In the genomic region with DNA sequence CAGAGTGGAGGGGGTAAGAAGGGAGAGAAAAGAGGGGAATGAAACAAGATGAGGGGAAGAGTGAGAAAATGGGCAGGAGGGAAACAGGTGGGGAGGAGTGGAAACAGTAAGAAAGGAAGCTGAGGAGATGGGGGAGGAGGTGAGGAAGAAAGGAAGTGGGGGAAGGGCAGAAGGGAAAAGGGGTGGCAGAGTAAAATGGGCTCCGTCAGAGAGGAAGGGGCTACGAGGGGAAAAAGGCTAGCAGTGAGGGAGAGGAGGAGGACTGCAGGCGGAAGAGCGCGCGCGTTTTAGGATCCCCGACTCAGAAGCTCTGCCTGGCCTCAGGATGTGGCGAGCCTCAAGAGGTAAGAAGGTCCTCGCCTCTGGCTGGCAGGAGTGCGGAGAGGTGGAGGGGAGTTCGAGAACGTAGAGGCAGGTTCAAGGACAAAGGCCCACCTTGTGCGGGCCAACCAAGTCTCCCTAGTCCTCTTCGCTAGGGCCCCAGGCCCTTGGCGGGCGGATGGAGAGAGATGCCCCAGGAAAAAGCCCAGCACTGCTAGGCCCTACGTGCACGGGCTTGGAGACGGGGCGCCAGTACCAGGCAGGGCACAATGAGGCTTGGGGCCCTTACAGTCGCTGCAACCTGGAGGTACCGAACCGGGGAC, we compare ENCODE assay signal across 21 cellular contexts. TPM values are rescaled to one million over a fixed set of nuclear protein-coding genes. Genes with fewer than 3 reads are reported as not detected.
A peak's percentile ranks its signal among the peaks of the same experiment; 100 is the strongest.
DNase-seq lines count a peak whose midpoint lies in the region; TF ChIP-seq lines count a peak whose summit lies in the region.
"Had no signal": no experiment of that assay in that cellular context is flagged by ENCODE, and none has a peak within 500 bp of the region (broad histone marks: within the 10 kb centered on the region; RNA-seq: fewer than 3 reads in every experiment).

No MANE protein-coding gene starts in this region.

- intact Hi-C loops in colonic mucosa (cut with DNase I) (no loop called here), spleen (cut with DNase I; ENCODE audit: low total_unique reads) (no loop called here)
- intact Hi-C loops in activated T-helper 1 cell treated with anti-CD3 and anti-CD28 coated beads, Interleukin-12 subunit alpha, Interleukin-12 subunit beta, Interleukin-2, Interleukin-4 antibody, amounts not matched to agents 30 ng/mL and 10 ng/mL and 1 ng/mL, durations not matched to agents 14 hours and 24 hours and 36 hours (cut with micrococcal nuclease) = no loop called here

- peaks cover 83% of the 10 kb centered on the region for H3K27me3 ChIP-seq in colonic mucosa
- H3K27me3 ChIP-seq in muscle layer of colon (ENCODE audit: control insufficient read depth in 1 of 2, insufficient read depth in 2 of 2, low read length in 2 of 2) = peaks cover 0 to 13% of the 10 kb centered on the region in 2 donors
- peaks cover 4 to 100% (median 65%) of the 10 kb centered on the region in 7 donors for H3K27me3 ChIP-seq in spleen (replicated peaks in 1 of 7)

- H3K4me3 ChIP-seq in HEK293 (ENCODE audit: low read depth, low read length) (no peak overlapping the region), colonic mucosa (peak overlapping the region; percentile 14), muscle layer of colon (ENCODE audit: low read depth in 1 of 2, low read length in 2 of 2) (peak overlapping the region; percentile 10 to 95), spleen (peak overlapping the region in 6 of 8 donors; percentile 2 to 77 (median 55))

- TF ChIP-seq CTCF in HEK293 (tag by site-specific recombination; IDR thresholded peaks at IDR 0.05) (no peak), colonic mucosa (IDR thresholded peaks at IDR 0.05) (no peak), spleen (IDR thresholded peaks at IDR 0.05 in 8 of 11, conservative IDR thresholded peaks at IDR 0.05 in 3 of 11) (no peak)

- WGBS in spleen, 5 donors = 44 to 72% (median 53%) methylated on average over 19 to 24 of the region's 24 CpGs

- H3K36me3 Mint-ChIP-seq in activated T-helper 1 cell treated with anti-CD3 and anti-CD28 coated beads, Interleukin-12 subunit alpha, Interleukin-12 subunit beta, Interleukin-2, Interleukin-4 antibody, amounts not matched to agents 30 ng/mL and 10 ng/mL and 1 ng/mL, durations not matched to agents 14 hours and 24 hours and 36 hours (ENCODE audit: low read depth) = peaks cover 3% of the 10 kb centered on the region
- H3K36me3 Mint-ChIP-seq: CD4-positive, alpha-beta memory T cell had no signal

- H3K27me3 Mint-ChIP-seq in activated T-helper 1 cell treated with anti-CD3 and anti-CD28 coated beads, Interleukin-12 subunit alpha, Interleukin-12 subunit beta, Interleukin-2, Interleukin-4 antibody, amounts not matched to agents 30 ng/mL and 10 ng/mL and 1 ng/mL, durations not matched to agents 14 hours and 24 hours and 36 hours (ENCODE audit: insufficient read depth) = peaks cover 71% of the 10 kb centered on the region

- POLR2A ChIA-PET in HEK293 (lab: Yijun Ruan, JAX) = no interaction called here

- peaks cover 22% of the 10 kb centered on the region for H3K4me1 ChIP-seq in HEK293 (ENCODE audit: control insufficient read depth, insufficient read depth, low read length)
- peaks cover 5% of the 10 kb centered on the region for H3K4me1 ChIP-seq in colonic mucosa
- peaks cover 42% of the 10 kb centered on the region for H3K4me1 ChIP-seq in muscle layer of colon (ENCODE audit: insufficient read depth, low read length)
- H3K4me1 ChIP-seq in spleen = peaks cover 3 to 98% (median 64%) of the 10 kb centered on the region in 6 donors
- H3K4me1 ChIP-seq: BE2C had no signal

- H3K9me3 Mint-ChIP-seq in activated T-helper 1 cell treated with anti-CD3 and anti-CD28 coated beads, Interleukin-12 subunit alpha, Interleukin-12 subunit beta, Interleukin-2, Interleukin-4 antibody, amounts not matched to agents 30 ng/mL and 10 ng/mL and 1 ng/mL, durations not matched to agents 14 hours and 24 hours and 36 hours = peaks cover 3% of the 10 kb centered on the region
- H3K9me3 Mint-ChIP-seq: CD4-positive, alpha-beta memory T cell had no signal

- DNase-seq in colonic mucosa (no peak), spleen (no peak), SK-N-DZ (ENCODE audit: low spot score) (no peak), HPDE6-E6E7 (ENCODE audit: extremely low spot score) (no peak), 8988T (no peak)
- no peak for DNase-seq in activated T-helper 1 cell treated with anti-CD3 and anti-CD28 coated beads, Interleukin-12 subunit alpha, Interleukin-12 subunit beta, Interleukin-2, Interleukin-4 antibody, amounts not matched to agents 30 ng/mL and 10 ng/mL and 1 ng/mL, durations not matched to agents 14 hours and 24 hours and 36 hours (ENCODE audit: low spot score)
- DNase-seq: BE2C; CD4-positive, alpha-beta memory T cell; DND-41; NCI-H1092 treated with DMSO at 0.1 percent for 48 hours; NCI-H1694; NCI-H2107; NCI-H345; NCI-H526 treated with DMSO at 0.1 percent for 48 hours; PC-3 had no signal

- H3K9me3 ChIP-seq in HEK293 (ENCODE audit: control insufficient read depth, insufficient read depth, low read depth, low read length) (no peaks in the 10 kb centered on the region), colonic mucosa (no peaks in the 10 kb centered on the region), muscle layer of colon (ENCODE audit: low read length) (no peaks in the 10 kb centered on the region), spleen (no peaks in the 10 kb centered on the region)
- H3K9me3 ChIP-seq: BE2C had no signal

- H3K27ac ChIP-seq in HEK293 (ENCODE audit: extremely low read depth, low read depth, low read length) (no peak overlapping the region), colonic mucosa (peak overlapping the region; percentile 79), muscle layer of colon (ENCODE audit: low read depth, low read length) (peak overlapping the region; percentile 95), spleen (peak overlapping the region; percentile 75 to 95 (median 86))
- H3K27ac ChIP-seq: KMS-11 had no signal

- CTCF ChIA-PET in HEK293 (lab: Yijun Ruan, JAX) = interaction anchor here (1.1 kb wide), 1 partner anchor 23 kb away, joined by 5 read pairs; no protein-coding TSS in a partner anchor

- H3K4me1 Mint-ChIP-seq in activated T-helper 1 cell treated with anti-CD3 and anti-CD28 coated beads, Interleukin-12 subunit alpha, Interleukin-12 subunit beta, Interleukin-2, Interleukin-4 antibody, amounts not matched to agents 30 ng/mL and 10 ng/mL and 1 ng/mL, durations not matched to agents 14 hours and 24 hours and 36 hours (ENCODE audit: low read depth) = peaks cover 24% of the 10 kb centered on the region

- TF ChIP-seq POLR2A in spleen (IDR thresholded peaks at IDR 0.05) = no peak

- H3K36me3 ChIP-seq in HEK293 (ENCODE audit: control insufficient read depth in 2 of 2, insufficient read depth in 1 of 2, low read length in 2 of 2) (no peaks in the 10 kb centered on the region), colonic mucosa (no peaks in the 10 kb centered on the region), muscle layer of colon (ENCODE audit: insufficient read depth, low read length) (no peaks in the 10 kb centered on the region), spleen (no peaks in the 10 kb centered on the region)
- H3K36me3 ChIP-seq: BE2C had no signal

- no peak overlapping the region for H3K27ac Mint-ChIP-seq in activated T-helper 1 cell treated with anti-CD3 and anti-CD28 coated beads, Interleukin-12 subunit alpha, Interleukin-12 subunit beta, Interleukin-2, Interleukin-4 antibody, amounts not matched to agents 30 ng/mL and 10 ng/mL and 1 ng/mL, durations not matched to agents 14 hours and 24 hours and 36 hours
- H3K27ac Mint-ChIP-seq: CD4-positive, alpha-beta memory T cell had no signal

- H3K4me3 Mint-ChIP-seq in activated T-helper 1 cell treated with anti-CD3 and anti-CD28 coated beads, Interleukin-12 subunit alpha, Interleukin-12 subunit beta, Interleukin-2, Interleukin-4 antibody, amounts not matched to agents 30 ng/mL and 10 ng/mL and 1 ng/mL, durations not matched to agents 14 hours and 24 hours and 36 hours = no peak overlapping the region
- H3K4me3 Mint-ChIP-seq: CD4-positive, alpha-beta memory T cell had no signal

- H3K9ac ChIP-seq in colonic mucosa (ENCODE audit: low read depth in 2 of 2, low read length in 2 of 2) (peak overlapping the region in 1 of 2 donors; percentile 64), muscle layer of colon (ENCODE audit: low read length) (peak overlapping the region; percentile 97)
- H3K9ac ChIP-seq: KMS-11 had no signal

TF ChIP-seq in HEK293, 187 proteins besides CTCF, POLR2A, EP300 and RAD21 (continues in another document):
- no peak for TF ChIP-seq WT1 (tag by site-specific recombination; IDR thresholded peaks at IDR 0.05)
- TF ChIP-seq ZNF248 (tag by site-specific recombination; IDR thresholded peaks at IDR 0.05) = no peak
- no peak for TF ChIP-seq ZNF112 (tag by site-specific recombination; IDR thresholded peaks at IDR 0.05)
- TF ChIP-seq, protein P1, sequence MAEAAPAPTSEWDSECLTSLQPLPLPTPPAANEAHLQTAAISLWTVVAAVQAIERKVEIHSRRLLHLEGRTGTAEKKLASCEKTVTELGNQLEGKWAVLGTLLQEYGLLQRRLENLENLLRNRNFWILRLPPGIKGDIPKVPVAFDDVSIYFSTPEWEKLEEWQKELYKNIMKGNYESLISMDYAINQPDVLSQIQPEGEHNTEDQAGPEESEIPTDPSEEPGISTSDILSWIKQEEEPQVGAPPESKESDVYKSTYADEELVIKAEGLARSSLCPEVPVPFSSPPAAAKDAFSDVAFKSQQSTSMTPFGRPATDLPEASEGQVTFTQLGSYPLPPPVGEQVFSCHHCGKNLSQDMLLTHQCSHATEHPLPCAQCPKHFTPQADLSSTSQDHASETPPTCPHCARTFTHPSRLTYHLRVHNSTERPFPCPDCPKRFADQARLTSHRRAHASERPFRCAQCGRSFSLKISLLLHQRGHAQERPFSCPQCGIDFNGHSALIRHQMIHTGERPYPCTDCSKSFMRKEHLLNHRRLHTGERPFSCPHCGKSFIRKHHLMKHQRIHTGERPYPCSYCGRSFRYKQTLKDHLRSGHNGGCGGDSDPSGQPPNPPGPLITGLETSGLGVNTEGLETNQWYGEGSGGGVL (tag by site-specific recombination; IDR thresholded peaks at IDR 0.05) = peak; percentile 34; the same call in 1 of the 2 replicates
- TF ChIP-seq ZNF621 (tag by site-specific recombination; IDR thresholded peaks at IDR 0.05) = no peak
- TF ChIP-seq HOXC10 (CRISPR knock-in tag; IDR thresholded peaks at IDR 0.05) = no peak
- no peak for TF ChIP-seq ZNF660 (tag by site-specific recombination; IDR thresholded peaks at IDR 0.05)
- no peak for TF ChIP-seq ZNF791 (tag by site-specific recombination; IDR thresholded peaks at IDR 0.05)
- TF ChIP-seq ZNF664 (tag by site-specific recombination; IDR thresholded peaks at IDR 0.05) = no peak

RNA-seq across cellular contexts. Expression of a gene that starts 5.8 kb away (rescaled TPM):
- total RNA-seq in colonic mucosa = 1 to 10 TPM; 5.4 to 7.9 TPM
- 10 to 100 TPM; 27.4 to 69.1 (median 38.7) TPM for total RNA-seq in spleen
- 10 to 100 TPM; 10.8 to 29.3 (median 11.4) TPM for polyA plus RNA-seq in spleen
- not detected in 2 replicates for total RNA-seq in activated T-helper 1 cell treated with anti-CD3 and anti-CD28 coated beads, Interleukin-12 subunit alpha, Interleukin-12 subunit beta, Interleukin-2, Interleukin-4 antibody, amounts not matched to agents 30 ng/mL and 10 ng/mL and 1 ng/mL, durations not matched to agents 14 hours and 24 hours and 36 hours
- polyA plus RNA-seq in SK-N-DZ (2014; cell fraction: cytosol; rRNA removed) = not detected in 2 replicates
- polyA plus RNA-seq in SK-N-DZ (2014; cell fraction: nucleus; rRNA removed) = not detected in 2 replicates
- total RNA-seq: CD4-positive, alpha-beta memory T cell; HepG2; MCF 10A had no signal
- polyA plus RNA-seq: AG04450, HepG2 had no signal
